1 cellular context compared by ENCODE assay signal in genomic region chr2:220856486-220856885, GRCh38.
TF ChIP-seq lines count a peak whose summit lies in the region.

No MANE protein-coding gene starts in this region.

TF ChIP-seq in GM23338, 12 proteins besides CTCF, POLR2A, EP300 and RAD21 (continued from another document):
- TF ChIP-seq ZNF462 (CRISPR knock-in tag; IDR thresholded peaks at IDR 0.05): no peak
